8 cellular contexts compared by ENCODE assay signal in the genomic region with DNA sequence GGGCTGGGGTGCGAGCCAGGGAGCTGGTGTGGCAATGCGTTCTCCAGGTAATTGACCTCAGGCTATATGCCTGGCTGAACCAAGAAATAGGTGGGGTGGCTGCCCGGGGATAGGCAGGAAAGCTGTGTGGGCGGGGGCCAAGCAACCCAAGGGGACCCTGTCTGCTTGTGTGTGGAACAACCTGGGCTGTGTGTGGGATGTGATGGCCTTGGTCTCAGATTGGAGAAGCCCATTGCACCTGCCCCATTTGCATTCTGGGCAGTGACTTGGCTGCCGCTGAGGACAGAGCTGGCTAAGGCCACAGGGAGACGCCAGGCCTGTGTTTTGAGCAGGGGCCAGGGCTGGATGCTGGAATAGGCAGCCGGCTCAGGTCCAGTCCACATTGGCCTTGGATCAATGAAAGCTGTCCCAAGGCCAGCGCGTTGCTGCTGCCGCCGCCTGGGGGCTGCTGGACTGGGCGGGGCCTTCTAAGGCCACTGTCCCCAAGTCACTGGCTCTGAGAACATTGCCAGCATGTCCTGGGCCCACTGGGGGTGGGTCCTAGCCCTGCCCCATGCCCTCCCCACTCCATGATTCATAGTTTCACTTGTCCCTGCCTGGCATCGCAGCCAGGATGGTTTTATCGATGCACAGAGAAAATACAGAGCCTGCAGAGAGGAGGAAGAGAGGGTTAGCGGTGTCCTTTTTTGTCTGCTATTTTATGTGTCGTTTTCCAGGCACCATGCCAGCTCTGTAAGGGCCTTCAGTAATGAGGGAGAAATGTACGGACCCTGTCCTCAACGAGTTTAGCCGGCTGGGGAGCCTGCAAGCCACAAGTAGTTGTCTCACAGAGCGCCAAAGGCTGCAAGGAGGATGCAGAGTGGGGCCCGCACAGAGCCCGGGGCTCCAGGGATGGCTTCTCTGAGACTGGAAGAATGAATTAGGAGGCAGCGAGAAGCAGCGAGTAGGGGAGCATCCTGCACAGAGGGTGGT. TPM values are rescaled to one million over a fixed set of nuclear protein-coding genes. Genes with fewer than 3 reads are reported as not detected.
DNase-seq lines count a peak whose midpoint lies in the region; ATAC-seq and TF ChIP-seq lines count a peak whose summit lies in the region.

No MANE protein-coding gene starts in this region.

- no peak overlapping the region for H3K27ac Mint-ChIP-seq in GM23338
- no peak overlapping the region for H3K27ac Mint-ChIP-seq in effector memory CD8-positive, alpha-beta T cell

- peaks cover 10% of the 10 kb centered on the region for H3K27me3 Mint-ChIP-seq in GM23338 (ENCODE audit: insufficient read depth, low read depth, poor library complexity)
- H3K27me3 Mint-ChIP-seq in effector memory CD8-positive, alpha-beta T cell = peaks cover 8 to 13% of the 10 kb centered on the region in 2 donors

- no peaks in the 10 kb centered on the region for H3F3A ChIP-seq in GM23338 (replicated peaks; ENCODE audit: low read depth)

- H3K36me3 ChIP-seq in GM23338 (ENCODE audit: insufficient read depth) = no peaks in the 10 kb centered on the region
- no peaks in the 10 kb centered on the region for H3K36me3 ChIP-seq in RWPE2 (ENCODE audit: low read depth)

- H3K4me2 ChIP-seq in GM23338 = 0 out of 2 replicates have a peak overlapping the region, but pooled peaks have one; percentile 53

- no peaks in the 10 kb centered on the region for H3K9me3 ChIP-seq in RWPE2 (ENCODE audit: severe bottlenecking)

- H3K4me1 Mint-ChIP-seq in GM23338 = peaks cover 22% of the 10 kb centered on the region; the same call in 2 of the 3 replicates
- peaks cover 3 to 9% of the 10 kb centered on the region in 2 donors for H3K4me1 Mint-ChIP-seq in effector memory CD8-positive, alpha-beta T cell (ENCODE audit: low read depth in 2 of 2)

- no peaks in the 10 kb centered on the region for H3K79me2 ChIP-seq in GM23338 (replicated peaks; ENCODE audit: insufficient read depth)

- H3K27ac ChIP-seq in GM23338 (ENCODE audit: low read depth) (no peak overlapping the region), RWPE2 (ENCODE audit: poor library complexity, severe bottlenecking) (no peak overlapping the region)

- TF ChIP-seq CTCF in GM23338 (conservative IDR thresholded peaks at IDR 0.05; ENCODE audit: low read depth in 2 of 2) = no peak
- no peak for TF ChIP-seq CTCF in RWPE2 (IDR thresholded peaks at IDR 0.05; ENCODE audit: poor library complexity, severe bottlenecking)

- H3K4me1 ChIP-seq in GM23338 (ENCODE audit: insufficient read depth) (0 out of 2 replicates have a peak, but pooled peaks cover 3% of the 10 kb centered on the region), RWPE2 (ENCODE audit: insufficient read depth, poor library complexity, severe bottlenecking) (no peaks in the 10 kb centered on the region)

- H3K27me3 ChIP-seq in GM23338 (ENCODE audit: insufficient read depth) = no peaks in the 10 kb centered on the region
- H3K27me3 ChIP-seq in RWPE2 (ENCODE audit: insufficient read depth, poor library complexity, severe bottlenecking) = no peaks in the 10 kb centered on the region

- ATAC-seq in GM23338 (no peak), RWPE2 (ENCODE audit: low read depth) (0 out of 3 replicates have a peak, but pooled peaks have one; percentile 14), GM18502 (IDR thresholded peaks at IDR 0.05; ENCODE audit: poor library complexity, unreplicated experiment) (no peak)
- ATAC-seq in effector memory CD8-positive, alpha-beta T cell (replicated peaks) = no peak
- ATAC-seq in stimulated activated naive CD8-positive, alpha-beta T cell treated with anti-CD3 and anti-CD28 coated beads, Interleukin-15, Interleukin-2, amounts not matched to agents 100 U/mL and 50 U/mL, for 24 hours = no peak

- H3K36me3 Mint-ChIP-seq in GM23338 (ENCODE audit: low read depth) = no peaks in the 10 kb centered on the region
- peaks cover 3% of the 10 kb centered on the region for H3K36me3 Mint-ChIP-seq in effector memory CD8-positive, alpha-beta T cell (ENCODE audit: insufficient read depth)

- no peak overlapping the region for H3K4me3 Mint-ChIP-seq in GM23338
- H3K4me3 Mint-ChIP-seq in effector memory CD8-positive, alpha-beta T cell = no peak overlapping the region

- H3K9me2 ChIP-seq in GM23338 (ENCODE audit: insufficient read depth) = no peaks in the 10 kb centered on the region

- peak; percentile 28 for DNase-seq in GM23338 (ENCODE audit: low spot score)
- DNase-seq in RWPE2 (ENCODE audit: low spot score) = no peak
- DNase-seq in cardiac septum (ENCODE audit: low spot score) = peak; percentile 85
- peak; percentile 75 to 97 (median 84) for DNase-seq in posterior cingulate gyrus
- no peak for DNase-seq in effector memory CD8-positive, alpha-beta T cell
- no peak for DNase-seq in HUDEP-2 (lab: John Stamatoyannopoulos, UW; ENCODE audit: unreplicated experiment in 76 of 76)
- no peak for DNase-seq in stimulated activated naive CD8-positive, alpha-beta T cell treated with anti-CD3 and anti-CD28 coated beads, Interleukin-15, Interleukin-2, amounts not matched to agents 100 U/mL and 50 U/mL, for 24 hours

- H3K4me3 ChIP-seq in GM23338 (no peak overlapping the region), RWPE2 (ENCODE audit: severe bottlenecking) (no peak overlapping the region)

- 0 out of 3 replicates have a peak, but pooled peaks cover 3% of the 10 kb centered on the region for H3K9me3 Mint-ChIP-seq in GM23338
- H3K9me3 Mint-ChIP-seq in effector memory CD8-positive, alpha-beta T cell = no peaks in the 10 kb centered on the region

- H2AFZ ChIP-seq in GM23338 = no peak overlapping the region

- H4K20me1 ChIP-seq in GM23338 (replicated peaks; ENCODE audit: insufficient read depth) = no peaks in the 10 kb centered on the region

- intact Hi-C loops in cardiac septum (cut with DNase I) = loop anchor here (10.0 kb wide), 1 partner anchor 153 kb away; the partner anchor contains the start of gene CYLD
- intact Hi-C loops in posterior cingulate gyrus (cut with DNase I) = loop anchor here (2.0 kb wide), 1 partner anchor 73 kb away; no protein-coding TSS in a partner anchor

TF ChIP-seq in GM23338, 12 proteins besides CTCF, POLR2A, EP300 and RAD21 (continues in another document):
- TF ChIP-seq JUNB (IDR thresholded peaks at IDR 0.05; ENCODE audit: unreplicated experiment) (no peak), EZH2 (IDR thresholded peaks at IDR 0.05; ENCODE audit: low read depth, unreplicated experiment) (no peak), EZH2phosphoT487 (IDR thresholded peaks at IDR 0.05; ENCODE audit: unreplicated experiment) (no peak), CREB1 (CRISPR knock-in tag; IDR thresholded peaks at IDR 0.05; ENCODE audit: low read depth) (no peak), ZNF331 (CRISPR knock-in tag; IDR thresholded peaks at IDR 0.05; ENCODE audit: low read depth) (no peak), POLR2AphosphoS5 (IDR thresholded peaks at IDR 0.05; ENCODE audit: low read depth) (no peak), STAT1 (IDR thresholded peaks at IDR 0.05; ENCODE audit: unreplicated experiment) (no peak), NANOG (IDR thresholded peaks at IDR 0.05; ENCODE audit: borderline replicate concordance) (no peak)
- TF ChIP-seq, protein P1, sequence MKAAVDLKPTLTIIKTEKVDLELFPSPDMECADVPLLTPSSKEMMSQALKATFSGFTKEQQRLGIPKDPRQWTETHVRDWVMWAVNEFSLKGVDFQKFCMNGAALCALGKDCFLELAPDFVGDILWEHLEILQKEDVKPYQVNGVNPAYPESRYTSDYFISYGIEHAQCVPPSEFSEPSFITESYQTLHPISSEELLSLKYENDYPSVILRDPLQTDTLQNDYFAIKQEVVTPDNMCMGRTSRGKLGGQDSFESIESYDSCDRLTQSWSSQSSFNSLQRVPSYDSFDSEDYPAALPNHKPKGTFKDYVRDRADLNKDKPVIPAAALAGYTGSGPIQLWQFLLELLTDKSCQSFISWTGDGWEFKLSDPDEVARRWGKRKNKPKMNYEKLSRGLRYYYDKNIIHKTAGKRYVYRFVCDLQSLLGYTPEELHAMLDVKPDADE (IDR thresholded peaks at IDR 0.05) = no peak
- TF ChIP-seq, protein P2, sequence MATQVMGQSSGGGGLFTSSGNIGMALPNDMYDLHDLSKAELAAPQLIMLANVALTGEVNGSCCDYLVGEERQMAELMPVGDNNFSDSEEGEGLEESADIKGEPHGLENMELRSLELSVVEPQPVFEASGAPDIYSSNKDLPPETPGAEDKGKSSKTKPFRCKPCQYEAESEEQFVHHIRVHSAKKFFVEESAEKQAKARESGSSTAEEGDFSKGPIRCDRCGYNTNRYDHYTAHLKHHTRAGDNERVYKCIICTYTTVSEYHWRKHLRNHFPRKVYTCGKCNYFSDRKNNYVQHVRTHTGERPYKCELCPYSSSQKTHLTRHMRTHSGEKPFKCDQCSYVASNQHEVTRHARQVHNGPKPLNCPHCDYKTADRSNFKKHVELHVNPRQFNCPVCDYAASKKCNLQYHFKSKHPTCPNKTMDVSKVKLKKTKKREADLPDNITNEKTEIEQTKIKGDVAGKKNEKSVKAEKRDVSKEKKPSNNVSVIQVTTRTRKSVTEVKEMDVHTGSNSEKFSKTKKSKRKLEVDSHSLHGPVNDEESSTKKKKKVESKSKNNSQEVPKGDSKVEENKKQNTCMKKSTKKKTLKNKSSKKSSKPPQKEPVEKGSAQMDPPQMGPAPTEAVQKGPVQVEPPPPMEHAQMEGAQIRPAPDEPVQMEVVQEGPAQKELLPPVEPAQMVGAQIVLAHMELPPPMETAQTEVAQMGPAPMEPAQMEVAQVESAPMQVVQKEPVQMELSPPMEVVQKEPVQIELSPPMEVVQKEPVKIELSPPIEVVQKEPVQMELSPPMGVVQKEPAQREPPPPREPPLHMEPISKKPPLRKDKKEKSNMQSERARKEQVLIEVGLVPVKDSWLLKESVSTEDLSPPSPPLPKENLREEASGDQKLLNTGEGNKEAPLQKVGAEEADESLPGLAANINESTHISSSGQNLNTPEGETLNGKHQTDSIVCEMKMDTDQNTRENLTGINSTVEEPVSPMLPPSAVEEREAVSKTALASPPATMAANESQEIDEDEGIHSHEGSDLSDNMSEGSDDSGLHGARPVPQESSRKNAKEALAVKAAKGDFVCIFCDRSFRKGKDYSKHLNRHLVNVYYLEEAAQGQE (IDR thresholded peaks at IDR 0.05; ENCODE audit: unreplicated experiment) = no peak

RNA-seq across cellular contexts. Expression of gene NKD1, which starts 43.9 kb away (rescaled TPM):
- 1.6 and 2.1 TPM in 2 replicates for total RNA-seq in GM23338 (2014; rRNA removed; shearing (Covaris generic))
- polyA plus RNA-seq in GM23338 (2016; fragmentation: Nextera tagmentation; extraction: Ambion mirVana) = 2.3 and 2.5 TPM in 2 replicates
- total RNA-seq in cardiac septum = 0.40 TPM

Comparison
In these comparisons a context has a peak if more than half of its experiments do, and no peak if none do; other contexts are left out.
1. DNase-seq: peak in GM23338 (single experiment), cardiac septum (single experiment) and posterior cingulate gyrus (10 of 10); none in RWPE2 (single experiment), effector memory CD8-positive, alpha-beta T cell (0 of 3), HUDEP-2 (0 of 76) and stimulated activated naive CD8-positive, alpha-beta T cell treated with anti-CD3 and anti-CD28 coated beads, Interleukin-15, Interleukin-2, amounts not matched to agents 100 U/mL and 50 U/mL, for 24 hours (single experiment).